10 cellular contexts compared by ENCODE assay signal in the genomic region with DNA sequence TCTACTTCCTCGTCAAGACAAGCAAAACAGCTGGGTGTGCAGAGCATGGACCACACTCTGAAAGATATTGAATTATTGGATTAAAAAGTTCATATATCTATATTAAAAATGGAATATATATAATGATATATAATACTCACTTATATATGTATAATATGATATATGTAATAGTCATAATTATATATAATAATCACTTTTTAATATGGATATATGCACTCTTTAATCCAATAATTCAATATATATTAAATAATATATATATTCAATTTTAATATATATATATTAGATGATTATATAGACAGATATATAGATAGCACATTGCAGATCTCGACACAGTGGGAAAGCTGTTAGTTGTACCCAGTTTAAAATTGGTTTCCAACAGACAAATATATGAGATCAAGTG.
"Had no signal": no experiment of that assay in that cellular context is flagged by ENCODE, and none has a peak within 500 bp of the region (broad histone marks: within the 10 kb centered on the region; RNA-seq: fewer than 3 reads in every experiment).

No MANE protein-coding gene starts in this region.

- H3K4me3 ChIP-seq: GM23248, HAP-1 had no signal

- H3K27me3 Mint-ChIP-seq: IgD-negative memory B cell had no signal

- H3K36me3 ChIP-seq: HAP-1 had no signal

- H3K36me3 Mint-ChIP-seq: IgD-negative memory B cell had no signal

- DNase-seq: GM23248, GOT3, H7, HFFc6, KBM-7 had no signal

- H3K4me1 Mint-ChIP-seq: IgD-negative memory B cell had no signal

- H3K4me1 ChIP-seq: HAP-1 had no signal

- H3K27ac ChIP-seq: GM23248, HL-60 had no signal

- H3K27ac Mint-ChIP-seq: HFFc6, IgD-negative memory B cell had no signal

- H3K9me3 ChIP-seq: HAP-1 had no signal

- FAIRE-seq: HepG2 had no signal

- H3K4me3 Mint-ChIP-seq: HFFc6, IgD-negative memory B cell had no signal

- ATAC-seq: HCT116, HepG2 had no signal

- H3K9me3 Mint-ChIP-seq: HFFc6, IgD-negative memory B cell had no signal
